Comparison of ENCODE assay signal across 26 cellular contexts in genomic region chr12:33111850-33112249, GRCh38.
"Had no signal": no experiment of that assay in that cellular context is flagged by ENCODE, and none has a peak within 500 bp of the region (broad histone marks: within the 10 kb centered on the region; RNA-seq: fewer than 3 reads in every experiment).

No MANE protein-coding gene starts in this region.

- H3K9me3 ChIP-seq: MG63 had no signal

- DNase-seq: activated CD4-positive, alpha-beta memory T cell treated with anti-CD3 and anti-CD28 coated beads, Interleukin-2, amount 10 ng/mL, durations not matched to agents 7 days and 5 days; activated CD4-positive, alpha-beta T cell treated with anti-CD3 and anti-CD28 coated beads for 36 hours; activated CD4-positive, alpha-beta T cell treated with anti-CD3 and anti-CD28 coated beads, Interleukin-2, amount 50 U/mL, for 1 hour; activated gamma-delta T cell; activated naive CD4-positive, alpha-beta T cell treated with anti-CD3 and anti-CD28 coated beads, Interleukin-2, amount 10 ng/mL, durations not matched to agents 7 days and 5 days; activated naive CD8-positive, alpha-beta T cell treated with anti-CD3 and anti-CD28 coated beads for 36 hours; activated T-cell treated with anti-CD3 and anti-CD28 coated beads for 4 hours; activated T-cell treated with anti-CD3 and anti-CD28 coated beads, Interleukin-2, amount 50 U/mL, for 48 hours; brain microvascular endothelial cell; cerebellar nuclear complex; MG63; MV-4-11; NCI-H1092 treated with DMSO at 0.1 percent for 48 hours; NCI-H1417 treated with DMSO at 0.1 percent for 48 hours; NCI-H1694; NCI-H2029; NCI-H2107; NCI-H2171 treated with DMSO at 0.1 percent for 48 hours; NCI-H226; NCI-H526; NCI-H82; T-helper 1 cell had no signal

- H3K27me3 ChIP-seq: brain microvascular endothelial cell, cardiac muscle cell had no signal

- H3K27ac ChIP-seq: brain microvascular endothelial cell, cardiac muscle cell, SK-N-MC, VCaP had no signal

- H3K4me3 ChIP-seq: cardiac muscle cell, MG63, SK-N-MC had no signal

- H3K36me3 ChIP-seq: brain microvascular endothelial cell, cardiac muscle cell, MG63 had no signal

- ATAC-seq: activated CD4-positive, alpha-beta T cell treated with anti-CD3 and anti-CD28 coated beads for 36 hours; activated T-helper 17 cell treated with anti-CD3 and anti-CD28 coated beads, Interleukin-2, amount 50 U/mL, for 72 hours had no signal
